9 cellular contexts compared by ENCODE assay signal in the genomic region with DNA sequence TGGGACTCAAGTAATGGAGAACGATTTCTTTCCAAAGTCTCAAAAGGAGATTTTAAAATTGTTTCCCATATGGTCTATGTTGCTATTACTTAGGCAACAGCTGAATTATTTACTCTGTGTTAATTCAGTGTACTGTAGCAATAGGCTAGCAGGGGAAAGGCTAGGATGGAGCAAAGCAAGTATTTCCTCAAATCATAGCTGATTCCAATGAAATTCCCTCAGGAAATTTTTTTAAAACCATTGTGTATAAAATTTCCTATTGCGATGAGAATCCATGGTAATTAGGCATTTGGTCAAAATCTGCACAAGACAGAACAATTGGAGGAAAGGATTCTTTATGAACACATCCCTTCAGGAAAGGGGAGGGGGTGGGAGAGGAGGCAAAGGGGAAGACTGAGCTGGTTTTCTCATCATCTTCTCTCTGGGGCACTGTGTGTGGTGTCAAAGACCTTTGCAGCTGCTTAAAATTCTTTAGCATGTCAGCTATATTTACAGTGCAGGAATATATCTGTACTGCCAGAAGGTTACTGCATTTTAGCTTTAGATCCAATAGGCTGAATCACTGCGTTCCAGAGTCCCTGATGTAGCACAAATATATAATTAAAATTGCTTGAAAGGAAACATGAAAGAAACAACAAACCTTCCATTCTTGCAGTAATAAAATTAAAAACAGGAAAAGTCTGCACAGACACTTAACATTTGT.
DNase-seq lines count a peak whose midpoint lies in the region; ATAC-seq and TF ChIP-seq lines count a peak whose summit lies in the region.
"Had no signal": no experiment of that assay in that cellular context is flagged by ENCODE, and none has a peak within 500 bp of the region (broad histone marks: within the 10 kb centered on the region; RNA-seq: fewer than 3 reads in every experiment).

No MANE protein-coding gene starts in this region.

- no peak overlapping the region for H3K27ac Mint-ChIP-seq in endodermal cell
- H3K27ac Mint-ChIP-seq in natural killer cell treated with Interleukin-12 subunit alpha and Interleukin-12 subunit beta and Interleukin-15 and Interleukin-18, amount 100 ng/mL, for 72 hours: no peak overlapping the region

- H3K27me3 ChIP-seq in OCI-LY1 (ENCODE audit: insufficient read depth, low read length) (no peaks in the 10 kb centered on the region), endodermal cell (ENCODE audit: control insufficient read depth, insufficient read depth, low read length, poor library complexity, severe bottlenecking) (no peaks in the 10 kb centered on the region)

- H3K4me2 ChIP-seq in OCI-LY1 (ENCODE audit: low read length): peak overlapping the region; percentile 82

- peak overlapping the region; percentile 48 for H3K4me3 Mint-ChIP-seq in endodermal cell
- peak overlapping the region; percentile 70 for H3K4me3 Mint-ChIP-seq in natural killer cell treated with Interleukin-12 subunit alpha and Interleukin-12 subunit beta and Interleukin-15 and Interleukin-18, amount 100 ng/mL, for 72 hours

- H4K20me1 ChIP-seq in OCI-LY1 (ENCODE audit: insufficient read depth, low read length): no peaks in the 10 kb centered on the region

- H3K79me2 ChIP-seq in OCI-LY1 (ENCODE audit: insufficient read depth, low read length): peaks cover 31% of the 10 kb centered on the region

- H3K27ac ChIP-seq in OCI-LY1 (ENCODE audit: low read depth, low read length, poor library complexity, severe bottlenecking): peak overlapping the region; percentile 89
- peak overlapping the region; percentile 90 for H3K27ac ChIP-seq in endodermal cell (ENCODE audit: low read depth, low read length)

- DNase-seq in AG09319 (ENCODE audit: extremely low read depth, low read depth) (peak; percentile 69), endodermal cell (no peak), HT-29 (ENCODE audit: low spot score) (no peak), NCI-H526 treated with DMSO at 0.1 percent for 48 hours (lab: John Stamatoyannopoulos, UW) (no peak)
- DNase-seq in natural killer cell treated with Interleukin-12 subunit alpha and Interleukin-12 subunit beta and Interleukin-15 and Interleukin-18, amount 100 ng/mL, for 72 hours (ENCODE audit: low spot score): no peak
- DNase-seq in activated effector memory CD4-positive, alpha-beta T cell treated with anti-CD3 and anti-CD28 coated beads, Interleukin-2, amount 50 U/mL, for 16 hours: no peak
- DNase-seq: T-helper 9 cell had no signal

- no peak for TF ChIP-seq CTCF in AG09319 (IDR thresholded peaks at IDR 0.05; ENCODE audit: low read depth, low read length)
- no peak for TF ChIP-seq CTCF in OCI-LY1 (IDR thresholded peaks at IDR 0.05; ENCODE audit: low read length)
- TF ChIP-seq CTCF in endodermal cell (conservative IDR thresholded peaks at IDR 0.05): no peak

- H3K4me1 ChIP-seq in OCI-LY1 (ENCODE audit: insufficient read depth, low read length, severe bottlenecking): peaks cover 99% of the 10 kb centered on the region
- H3K4me1 ChIP-seq in endodermal cell (ENCODE audit: control insufficient read depth, insufficient read depth, low read length): peaks cover 30% of the 10 kb centered on the region

- H3K9me3 ChIP-seq in OCI-LY1 (ENCODE audit: low read length) (no peaks in the 10 kb centered on the region), endodermal cell (ENCODE audit: control insufficient read depth, low read length) (no peaks in the 10 kb centered on the region)

- peaks cover 38% of the 10 kb centered on the region for H3K4me1 Mint-ChIP-seq in endodermal cell
- H3K4me1 Mint-ChIP-seq in natural killer cell treated with Interleukin-12 subunit alpha and Interleukin-12 subunit beta and Interleukin-15 and Interleukin-18, amount 100 ng/mL, for 72 hours (ENCODE audit: low read depth in 2 of 2): peaks cover 22 to 25% of the 10 kb centered on the region in 2 donors

- peaks cover 9% of the 10 kb centered on the region for H3F3A ChIP-seq in OCI-LY1 (ENCODE audit: insufficient read depth, low read length)

- no peak overlapping the region for H2AFZ ChIP-seq in OCI-LY1 (ENCODE audit: low read length)

- H3K36me3 ChIP-seq in OCI-LY1 (ENCODE audit: insufficient read depth, low read length) (peaks cover 30% of the 10 kb centered on the region), endodermal cell (ENCODE audit: control insufficient read depth, insufficient read depth, low read length) (peaks cover 39% of the 10 kb centered on the region)

- peaks cover 36% of the 10 kb centered on the region for H3K36me3 Mint-ChIP-seq in endodermal cell (ENCODE audit: low read depth)
- peaks cover 5% of the 10 kb centered on the region for H3K36me3 Mint-ChIP-seq in natural killer cell treated with Interleukin-12 subunit alpha and Interleukin-12 subunit beta and Interleukin-15 and Interleukin-18, amount 100 ng/mL, for 72 hours

- H3K9ac ChIP-seq in OCI-LY1 (ENCODE audit: low read length) (peak overlapping the region; percentile 67), endodermal cell (ENCODE audit: extremely low read depth, low read length, poor library complexity, severe bottlenecking) (no peak overlapping the region)

- H3K9me3 Mint-ChIP-seq in endodermal cell: no peaks in the 10 kb centered on the region
- no peaks in the 10 kb centered on the region for H3K9me3 Mint-ChIP-seq in natural killer cell treated with Interleukin-12 subunit alpha and Interleukin-12 subunit beta and Interleukin-15 and Interleukin-18, amount 100 ng/mL, for 72 hours

- H3K9me2 ChIP-seq in OCI-LY1 (ENCODE audit: low read depth, low read length): no peaks in the 10 kb centered on the region

- H3K27me3 Mint-ChIP-seq in endodermal cell (ENCODE audit: insufficient read depth): no peaks in the 10 kb centered on the region
- H3K27me3 Mint-ChIP-seq in natural killer cell treated with Interleukin-12 subunit alpha and Interleukin-12 subunit beta and Interleukin-15 and Interleukin-18, amount 100 ng/mL, for 72 hours: peaks cover 20 to 30% of the 10 kb centered on the region in 2 donors

- 71% methylated on average over 3 of the region's 3 CpGs; no CpG with 5 or more reads in 1 of the 2 experiments for WGBS in endodermal cell (ENCODE audit: insufficient coverage in 1 of 2, insufficient read length in 1 of 2), 2 experiments

- no peak for ATAC-seq in natural killer cell treated with Interleukin-12 subunit alpha and Interleukin-12 subunit beta and Interleukin-15 and Interleukin-18, amount 100 ng/mL, for 72 hours
- no peak for ATAC-seq in HG03378 (IDR thresholded peaks at IDR 0.05; ENCODE audit: unreplicated experiment)

- H3K4me3 ChIP-seq in OCI-LY1 (ENCODE audit: low read depth, low read length, poor library complexity, severe bottlenecking) (peak overlapping the region; percentile 63), endodermal cell (ENCODE audit: low read length) (peak overlapping the region; percentile 71)
